8 cellular contexts compared by ENCODE assay signal in genomic region chr17:28718990-28719433, GRCh38. TPM values are rescaled to one million over a fixed set of nuclear protein-coding genes. Genes with fewer than 3 reads are reported as not detected.
A peak's percentile ranks its signal among the peaks of the same experiment; 100 is the strongest.
DNase-seq lines count a peak whose midpoint lies in the region; ATAC-seq and TF ChIP-seq lines count a peak whose summit lies in the region.

No MANE protein-coding gene starts in this region.

- CTCF ChIA-PET in CD8-positive, alpha-beta memory T cell (lab: Charles Lee), result interaction anchor here (0.7 to 14.8 kb wide), 10 partner anchors 8 to 234 kb away, joined by 3 to 579 read pairs (median 5); partner anchors contain the start of genes BLTP2, ERAL1, NEK8 and PHF12

- peak overlapping the region; percentile 94 to 99 (median 98) for H3K4me3 Mint-ChIP-seq in CD8-positive, alpha-beta memory T cell
- H3K4me3 Mint-ChIP-seq in effector memory CD8-positive, alpha-beta T cell, result peak overlapping the region; percentile 98 to 100

- peaks cover 31% of the 10 kb centered on the region for H3K4me1 ChIP-seq in CD8-positive, alpha-beta memory T cell (ENCODE audit: insufficient read depth, low read length)
- H3K4me1 ChIP-seq in neutrophil (ENCODE audit: control insufficient read depth in 1 of 2, insufficient read depth in 1 of 2, low read depth in 1 of 2, low read length in 1 of 2), result peaks cover 37 to 41% of the 10 kb centered on the region in 2 experiments

- H3K9me3 Mint-ChIP-seq in CD8-positive, alpha-beta memory T cell, result no peaks in the 10 kb centered on the region
- no peaks in the 10 kb centered on the region for H3K9me3 Mint-ChIP-seq in effector memory CD8-positive, alpha-beta T cell

- peaks cover 28% of the 10 kb centered on the region for H3K36me3 ChIP-seq in CD8-positive, alpha-beta memory T cell (ENCODE audit: insufficient read depth, low read length)
- H3K36me3 ChIP-seq in neutrophil, result peaks cover 15% of the 10 kb centered on the region

- peaks cover 3 to 41% (median 15%) of the 10 kb centered on the region in 3 donors for H3K36me3 Mint-ChIP-seq in CD8-positive, alpha-beta memory T cell
- peaks cover 49% of the 10 kb centered on the region for H3K36me3 Mint-ChIP-seq in effector memory CD8-positive, alpha-beta T cell (ENCODE audit: insufficient read depth)

- POLR2A ChIA-PET in CD8-positive, alpha-beta memory T cell (lab: Charles Lee), result interaction anchor here (0.9 to 4.1 kb wide), 15 partner anchors 8 to 362 kb away, joined by 3 to 65 read pairs (median 6); partner anchors contain the start of genes BLTP2, DHRS13, FAM222B and NEK8

- H3K27ac ChIP-seq in CD8-positive, alpha-beta memory T cell (ENCODE audit: low read depth, low read length), result peak overlapping the region; percentile 73
- H3K27ac ChIP-seq in neutrophil, result peak overlapping the region; percentile 80

- peak overlapping the region; percentile 74 for H3K4me3 ChIP-seq in CD8-positive, alpha-beta memory T cell (ENCODE audit: low read length)
- peak overlapping the region; percentile 100 for H3K4me3 ChIP-seq in LNCaP clone FGC (ENCODE audit: low read depth, low read length)
- H3K4me3 ChIP-seq in neutrophil (ENCODE audit: low read depth in 1 of 2, low read length in 1 of 2), result peak overlapping the region; percentile 88 to 98

- no peak for DNase-seq in CD8-positive, alpha-beta memory T cell
- no peak for DNase-seq in LNCaP clone FGC (ENCODE audit: low read depth)
- DNase-seq in effector memory CD8-positive, alpha-beta T cell, result no peak
- no peak for DNase-seq in NCI-H345 treated with DMSO at 0.1 percent for 48 hours (lab: John Stamatoyannopoulos, UW; ENCODE audit: unreplicated experiment)
- no peak for DNase-seq in KG1 (lab: John Stamatoyannopoulos, UW)
- no peak for DNase-seq in NCI-H2171 treated with DMSO at 0.1 percent for 48 hours (lab: John Stamatoyannopoulos, UW)

- peaks cover 8% of the 10 kb centered on the region for H3K27me3 ChIP-seq in CD8-positive, alpha-beta memory T cell (ENCODE audit: insufficient read depth, low read length, poor library complexity, severe bottlenecking)
- peaks cover 31% of the 10 kb centered on the region for H3K27me3 ChIP-seq in neutrophil

- H3K27me3 Mint-ChIP-seq in CD8-positive, alpha-beta memory T cell, result peaks cover 17 to 24% of the 10 kb centered on the region in 2 donors
- H3K27me3 Mint-ChIP-seq in effector memory CD8-positive, alpha-beta T cell, result peaks cover 0 to 24% of the 10 kb centered on the region in 2 donors

- H3K27ac Mint-ChIP-seq in CD8-positive, alpha-beta memory T cell, result peak overlapping the region; percentile 95 to 98 (median 98)
- peak overlapping the region; percentile 96 to 98 for H3K27ac Mint-ChIP-seq in effector memory CD8-positive, alpha-beta T cell

- no peaks in the 10 kb centered on the region for H3K9me3 ChIP-seq in CD8-positive, alpha-beta memory T cell (ENCODE audit: low read length)
- H3K9me3 ChIP-seq in neutrophil, result no peaks in the 10 kb centered on the region

- TF ChIP-seq CTCF in LNCaP clone FGC (IDR thresholded peaks at IDR 0.05; ENCODE audit: control insufficient read depth, extremely low read depth, insufficient read depth) (no peak), neutrophil (IDR thresholded peaks at IDR 0.05) (no peak)

- peaks cover 44 to 57% (median 50%) of the 10 kb centered on the region in 3 donors for H3K4me1 Mint-ChIP-seq in CD8-positive, alpha-beta memory T cell
- peaks cover 29 to 31% of the 10 kb centered on the region in 2 donors for H3K4me1 Mint-ChIP-seq in effector memory CD8-positive, alpha-beta T cell (ENCODE audit: low read depth in 2 of 2)

- ATAC-seq in effector memory CD8-positive, alpha-beta T cell (replicated peaks), result no peak
- ATAC-seq in HG03432 (IDR thresholded peaks at IDR 0.05; ENCODE audit: unreplicated experiment), result no peak

RNA-seq across cellular contexts. Expression of gene RPL23A, which starts 0.8 kb away (rescaled TPM):
- 1,000 to 10,000 TPM; 2,670 to 2,692 TPM for total RNA-seq in CD8-positive, alpha-beta memory T cell
- polyA plus RNA-seq in CD8-positive, alpha-beta memory T cell, result 5,358 TPM

RNA-seq across cellular contexts. Expression of gene RAB34, which starts 1.3 kb away (rescaled TPM):
- 1 to 10 TPM; 7.9 to 8.3 TPM for total RNA-seq in CD8-positive, alpha-beta memory T cell
- polyA plus RNA-seq in CD8-positive, alpha-beta memory T cell, result 2.6 TPM

RNA-seq across cellular contexts. Expression of gene TLCD1, which starts 7.0 kb away (rescaled TPM):
- total RNA-seq in CD8-positive, alpha-beta memory T cell, result 10 to 100 TPM; 36.5 to 38.9 TPM
- polyA plus RNA-seq in CD8-positive, alpha-beta memory T cell, result not detected

RNA-seq across cellular contexts. Expression of gene PROCA1, which starts 7.3 kb away (rescaled TPM):
- total RNA-seq in CD8-positive, alpha-beta memory T cell, result 1 to 10 TPM; 4.7 to 4.9 TPM
- 1.2 TPM for polyA plus RNA-seq in CD8-positive, alpha-beta memory T cell

RNA-seq across cellular contexts. Expression of gene NEK8, which starts 9.6 kb away (rescaled TPM):
- total RNA-seq in CD8-positive, alpha-beta memory T cell, result 1 to 10 TPM; 8.0 to 8.8 TPM
- polyA plus RNA-seq in CD8-positive, alpha-beta memory T cell, result 2.5 TPM
